In genomic region chr14:102616318-102616717, GRCh38 we compare ENCODE assay signal across 19 cellular contexts.
"Had no signal": no experiment of that assay in that cellular context is flagged by ENCODE, and none has a peak within 500 bp of the region (broad histone marks: within the 10 kb centered on the region; RNA-seq: fewer than 3 reads in every experiment).

No MANE protein-coding gene starts in this region.

- H3K27me3 ChIP-seq: pancreas, thyroid gland had no signal

- H3K27me3 Mint-ChIP-seq: activated CD4-positive, alpha-beta memory T cell treated with anti-CD3 and anti-CD28 coated beads for 36 hours; activated naive CD8-positive, alpha-beta T cell treated with anti-CD3 and anti-CD28 coated beads, Interleukin-2, amount 10 ng/mL, durations not matched to agents 7 days and 5 days; T-helper 17 cell had no signal

- H3K36me3 Mint-ChIP-seq: natural killer cell had no signal

- ATAC-seq: activated T-cell treated with anti-CD3 and anti-CD28 coated beads, Interleukin-2, amount 50 U/mL, for 72 hours; natural killer cell; right cardiac atrium; stimulated activated naive CD8-positive, alpha-beta T cell treated with anti-CD3 and anti-CD28 coated beads, Interleukin-15, Interleukin-2, amounts not matched to agents 100 U/mL and 50 U/mL, for 24 hours; T-helper 17 cell had no signal

- H3K27ac Mint-ChIP-seq: activated CD4-positive, alpha-beta memory T cell treated with anti-CD3 and anti-CD28 coated beads for 36 hours; activated naive CD4-positive, alpha-beta T cell treated with anti-CD3 and anti-CD28 coated beads for 36 hours; activated naive CD8-positive, alpha-beta T cell treated with anti-CD3 and anti-CD28 coated beads, Interleukin-2, amount 10 ng/mL, durations not matched to agents 7 days and 5 days; activated T-cell treated with anti-CD3 and anti-CD28 coated beads, Interleukin-2, amount 50 U/mL, for 72 hours; T-helper 17 cell had no signal

- H3K4me3 Mint-ChIP-seq: activated CD4-positive, alpha-beta memory T cell treated with anti-CD3 and anti-CD28 coated beads for 36 hours; activated naive CD4-positive, alpha-beta T cell treated with anti-CD3 and anti-CD28 coated beads for 36 hours; activated naive CD8-positive, alpha-beta T cell treated with anti-CD3 and anti-CD28 coated beads, Interleukin-2, amount 10 ng/mL, durations not matched to agents 7 days and 5 days; activated T-cell treated with anti-CD3 and anti-CD28 coated beads, Interleukin-2, amount 50 U/mL, for 72 hours; natural killer cell; T-helper 17 cell had no signal

- H3K27ac ChIP-seq: pancreas, thyroid gland had no signal

- H3K9me3 Mint-ChIP-seq: activated CD4-positive, alpha-beta memory T cell treated with anti-CD3 and anti-CD28 coated beads for 36 hours; activated naive CD4-positive, alpha-beta T cell treated with anti-CD3 and anti-CD28 coated beads for 36 hours; activated naive CD8-positive, alpha-beta T cell treated with anti-CD3 and anti-CD28 coated beads, Interleukin-2, amount 10 ng/mL, durations not matched to agents 7 days and 5 days; activated T-cell treated with anti-CD3 and anti-CD28 coated beads, Interleukin-2, amount 50 U/mL, for 72 hours; natural killer cell had no signal

- DNase-seq: activated CD4-positive, alpha-beta memory T cell treated with anti-CD3 and anti-CD28 coated beads for 36 hours; activated CD4-positive, alpha-beta T cell treated with anti-CD3 and anti-CD28 coated beads for 4 hours; activated CD4-positive, CD25-positive, alpha-beta regulatory T cell; activated effector memory CD4-positive, alpha-beta T cell treated with Interleukin-2 at 50 U/mL for 16 hours; activated naive CD4-positive, alpha-beta T cell treated with anti-CD3 and anti-CD28 coated beads for 36 hours; activated naive CD8-positive, alpha-beta T cell treated with anti-CD3 and anti-CD28 coated beads, Interleukin-2, amount 10 ng/mL, durations not matched to agents 7 days and 5 days; activated T-cell treated with anti-CD3 and anti-CD28 coated beads, Interleukin-2, amount 50 U/mL, for 72 hours; amniotic stem cell; cortex of kidney; foreskin fibroblast; midbrain; natural killer cell; pancreas; right cardiac atrium; stimulated activated CD4-positive, alpha-beta T cell treated with anti-CD3 and anti-CD28 coated beads, Interleukin-12 subunit alpha, Interleukin-12 subunit beta, amount 100 ng/mL, for 4 hours; stimulated activated CD4-positive, alpha-beta T cell treated with anti-CD3 and anti-CD28 coated beads, Interleukin-4, amount 100 ng/mL, for 4 hours; stimulated activated naive CD8-positive, alpha-beta T cell treated with anti-CD3 and anti-CD28 coated beads, Interleukin-15, Interleukin-2, amounts not matched to agents 100 U/mL and 50 U/mL, for 24 hours; T-helper 17 cell; thyroid gland had no signal

- H3K4me3 ChIP-seq: pancreas, thyroid gland had no signal

- H3K9me3 ChIP-seq: pancreas, thyroid gland had no signal

- H3K36me3 ChIP-seq: pancreas, thyroid gland had no signal
